ENCODE assay signal across 8 cellular contexts in genomic region chr2:219642465-219643083, GRCh38. TPM values are rescaled to one million over a fixed set of nuclear protein-coding genes. Genes with fewer than 3 reads are reported as not detected.
DNase-seq lines count a peak whose midpoint lies in the region; ATAC-seq and TF ChIP-seq lines count a peak whose summit lies in the region.

No MANE protein-coding gene starts in this region.

- no peaks in the 10 kb centered on the region for H3K9me3 ChIP-seq in effector memory CD4-positive, alpha-beta T cell (ENCODE audit: control insufficient read depth, low read length)
- H3K9me3 ChIP-seq in mesenchymal stem cell (ENCODE audit: control insufficient read depth, low read length) = no peaks in the 10 kb centered on the region

- no peaks in the 10 kb centered on the region for H3K36me3 Mint-ChIP-seq in activated CD8-positive, alpha-beta T cell treated with anti-CD3 and anti-CD28 coated beads for 36 hours (ENCODE audit: low read depth)

- CTCF ChIA-PET in activated CD8-positive, alpha-beta T cell treated with anti-CD3 and anti-CD28 coated beads for 36 hours (lab: Charles Lee) = interaction anchor here (0.6 to 4.1 kb wide), 32 partner anchors 8 to 1867 kb away, joined by 3 to 37 read pairs (median 4); partner anchors contain the start of genes CHPF and TMEM198

- H3K4me1 Mint-ChIP-seq in activated CD8-positive, alpha-beta T cell treated with anti-CD3 and anti-CD28 coated beads for 36 hours (ENCODE audit: low read depth) = peaks cover 12% of the 10 kb centered on the region

- H3K36me3 ChIP-seq in effector memory CD4-positive, alpha-beta T cell (ENCODE audit: control insufficient read depth, insufficient read depth, low read length) = no peaks in the 10 kb centered on the region
- H3K36me3 ChIP-seq in mesenchymal stem cell (ENCODE audit: control insufficient read depth in 1 of 2, insufficient read depth in 2 of 2, low read depth in 1 of 2, low read length in 2 of 2) = peaks cover 10 to 37% of the 10 kb centered on the region in 2 experiments

- H3K4ac ChIP-seq in mesenchymal stem cell (ENCODE audit: low read depth in 1 of 2, low read length in 2 of 2) = no peak overlapping the region

- no peak overlapping the region for H4K91ac ChIP-seq in mesenchymal stem cell (ENCODE audit: low read length)

- no peak overlapping the region for H2AFZ ChIP-seq in mesenchymal stem cell (ENCODE audit: low read depth, low read length)

- POLR2A ChIA-PET in activated CD8-positive, alpha-beta T cell treated with anti-CD3 and anti-CD28 coated beads for 36 hours (lab: Charles Lee) = interaction anchor here (1.0 kb wide), 1 partner anchor 101 kb away, joined by 3 read pairs; no protein-coding TSS in a partner anchor

- peak; percentile 98 for ATAC-seq in GM21423 (IDR thresholded peaks at IDR 0.05; ENCODE audit: unreplicated experiment)
- ATAC-seq in activated CD8-positive, alpha-beta T cell treated with anti-CD3 and anti-CD28 coated beads for 36 hours = peak; percentile 100

- no peak overlapping the region for H2BK120ac ChIP-seq in mesenchymal stem cell (ENCODE audit: low read depth, low read length)

- no peak overlapping the region for H3K4me3 ChIP-seq in effector memory CD4-positive, alpha-beta T cell (ENCODE audit: insufficient read depth, low read depth, low read length, poor library complexity, severe bottlenecking)
- no peak overlapping the region for H3K4me3 ChIP-seq in mesenchymal stem cell (ENCODE audit: insufficient read depth in 1 of 2, low read depth in 1 of 2, low read length in 2 of 2)

- no peaks in the 10 kb centered on the region for H3K79me1 ChIP-seq in mesenchymal stem cell (replicated peaks; ENCODE audit: low read length, poor library complexity, severe bottlenecking)

- H3K9ac ChIP-seq in mesenchymal stem cell (ENCODE audit: low read length) = peak overlapping the region; percentile 60

- H2AK5ac ChIP-seq in mesenchymal stem cell (ENCODE audit: low read length, severe bottlenecking) = peak overlapping the region; percentile 24

- H3K27ac Mint-ChIP-seq in activated CD8-positive, alpha-beta T cell treated with anti-CD3 and anti-CD28 coated beads for 36 hours = no peak overlapping the region

- WGBS in mesenchymal stem cell = 12% methylated on average over 23 of the region's 24 CpGs

- H2BK5ac ChIP-seq in mesenchymal stem cell (ENCODE audit: low read depth, low read length, poor library complexity, severe bottlenecking) = no peak overlapping the region

- no peak overlapping the region for H3K18ac ChIP-seq in mesenchymal stem cell (ENCODE audit: low read depth in 1 of 2, low read length in 2 of 2)

- DNase-seq in DMS114 treated with DMSO at 0.1 percent for 48 hours (lab: John Stamatoyannopoulos, UW; ENCODE audit: unreplicated experiment) (peak; percentile 87), HT-29 (ENCODE audit: low spot score) (peak; percentile 93), NK-92 (lab: John Stamatoyannopoulos, UW; ENCODE audit: unreplicated experiment) (peak; percentile 46), mesenchymal stem cell (peak; percentile 95)
- peak; percentile 97 for DNase-seq in activated CD8-positive, alpha-beta T cell treated with anti-CD3 and anti-CD28 coated beads for 36 hours
- peak; percentile 68 to 76 (median 70) for DNase-seq in effector memory CD4-positive, alpha-beta T cell
- peak; percentile 83 to 84 for DNase-seq in stimulated activated CD8-positive, alpha-beta memory T cell treated with anti-CD3 and anti-CD28 coated beads, Interleukin-15, amount 100 ng/mL, for 48 hours (ENCODE audit: low read depth in 2 of 2)

- H3K27me3 ChIP-seq in effector memory CD4-positive, alpha-beta T cell (replicated peaks; ENCODE audit: control insufficient read depth, insufficient read depth, low read length, poor library complexity, severe bottlenecking) = peaks cover 6% of the 10 kb centered on the region
- H3K27me3 ChIP-seq in mesenchymal stem cell (ENCODE audit: control insufficient read depth in 1 of 2, insufficient read depth in 1 of 2, low read length in 2 of 2) = no peaks in the 10 kb centered on the region

- no peak overlapping the region for H2BK12ac ChIP-seq in mesenchymal stem cell (ENCODE audit: low read length in 2 of 2)

- no peak overlapping the region for H3K4me3 Mint-ChIP-seq in activated CD8-positive, alpha-beta T cell treated with anti-CD3 and anti-CD28 coated beads for 36 hours

- no peak overlapping the region for H3K4me2 ChIP-seq in mesenchymal stem cell (ENCODE audit: low read length, poor library complexity, severe bottlenecking)

- H3K4me1 ChIP-seq in effector memory CD4-positive, alpha-beta T cell (ENCODE audit: control insufficient read depth, insufficient read depth, low read length, poor library complexity, severe bottlenecking) = no peaks in the 10 kb centered on the region
- peaks cover 19% of the 10 kb centered on the region for H3K4me1 ChIP-seq in mesenchymal stem cell (ENCODE audit: control insufficient read depth, insufficient read depth, low read depth, low read length)

- H3K23ac ChIP-seq in mesenchymal stem cell (ENCODE audit: low read length in 2 of 2) = no peak overlapping the region

- no peak overlapping the region for H2BK15ac ChIP-seq in mesenchymal stem cell (ENCODE audit: low read depth, poor library complexity, severe bottlenecking)

- H3K9me3 Mint-ChIP-seq in activated CD8-positive, alpha-beta T cell treated with anti-CD3 and anti-CD28 coated beads for 36 hours = no peaks in the 10 kb centered on the region

- peaks cover 14% of the 10 kb centered on the region for H3K27me3 Mint-ChIP-seq in activated CD8-positive, alpha-beta T cell treated with anti-CD3 and anti-CD28 coated beads for 36 hours

- peak; percentile 98 for TF ChIP-seq CTCF in activated CD8-positive, alpha-beta T cell treated with anti-CD3 and anti-CD28 coated beads for 36 hours (IDR thresholded peaks at IDR 0.05)

- H3K27ac ChIP-seq in effector memory CD4-positive, alpha-beta T cell (ENCODE audit: insufficient read depth, low read length, poor library complexity, severe bottlenecking) = no peak overlapping the region
- H3K27ac ChIP-seq in mesenchymal stem cell (ENCODE audit: low read length, poor library complexity, severe bottlenecking) = no peak overlapping the region

- H4K8ac ChIP-seq in mesenchymal stem cell (ENCODE audit: low read length) = no peak overlapping the region

- intact Hi-C loops in activated CD8-positive, alpha-beta T cell treated with anti-CD3 and anti-CD28 coated beads for 36 hours (cut with micrococcal nuclease) = loop anchor here (1.0 kb wide), 1 partner anchor 101 kb away; no protein-coding TSS in a partner anchor

- H3K14ac ChIP-seq in mesenchymal stem cell (ENCODE audit: low read length in 2 of 2) = no peak overlapping the region

RNA-seq across cellular contexts. Expression of gene SLC4A3, which starts 15.1 kb away (rescaled TPM):
- total RNA-seq in HT-29 (2014; rRNA removed; shearing (Covaris generic)) = 0.08 and 0.36 TPM in 2 replicates
- not detected for total RNA-seq in activated CD8-positive, alpha-beta T cell treated with anti-CD3 and anti-CD28 coated beads for 36 hours
- 2.6 TPM for polyA plus RNA-seq in mesenchymal stem cell (2013, experiment 1 of 2)
- polyA plus RNA-seq in mesenchymal stem cell (2013, experiment 2 of 2) = 2.6 TPM

RNA-seq across cellular contexts. Expression of gene STK11IP, which starts 44.9 kb away (rescaled TPM):
- 28.1 and 28.8 TPM in 2 replicates for total RNA-seq in HT-29 (2014; rRNA removed; shearing (Covaris generic))
- 10 to 100 TPM; 26.4 to 27.5 TPM for total RNA-seq in activated CD8-positive, alpha-beta T cell treated with anti-CD3 and anti-CD28 coated beads for 36 hours
- 14.6 TPM for polyA plus RNA-seq in mesenchymal stem cell (2013, experiment 1 of 2)
- polyA plus RNA-seq in mesenchymal stem cell (2013, experiment 2 of 2) = 13.3 TPM

Comparison
In these comparisons a context has a peak if more than half of its experiments do, and no peak if none do; other contexts are left out.
1. DNase-seq: peak in every context shown above with its lines; median percentile 97 in activated CD8-positive, alpha-beta T cell treated with anti-CD3 and anti-CD28 coated beads for 36 hours; 95 in mesenchymal stem cell; 93 in HT-29; 87 in DMS114 treated with DMSO at 0.1 percent for 48 hours; 84 in stimulated activated CD8-positive, alpha-beta memory T cell treated with anti-CD3 and anti-CD28 coated beads, Interleukin-15, amount 100 ng/mL, for 48 hours; 70 in effector memory CD4-positive, alpha-beta T cell; 46 in NK-92.